Comparison of ENCODE assay signal across 7 cellular contexts in the genomic region with DNA sequence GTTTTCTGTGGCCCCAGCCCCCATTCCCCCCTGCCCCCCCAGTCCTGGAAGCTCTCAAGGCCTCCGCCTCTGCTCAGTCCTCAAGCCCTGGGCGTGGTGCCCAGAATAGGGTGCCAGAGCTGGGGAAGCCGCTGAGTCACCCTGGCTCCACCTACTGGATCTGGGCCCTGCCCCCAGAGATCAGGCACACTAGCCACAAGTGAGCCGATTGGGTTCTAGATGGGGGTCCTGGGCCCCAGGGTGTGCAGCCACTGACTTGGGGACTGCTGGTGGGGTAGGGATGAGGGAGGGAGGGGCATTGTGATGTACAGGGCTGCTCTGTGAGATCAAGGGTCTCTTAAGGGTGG. TPM values are rescaled to one million over a fixed set of nuclear protein-coding genes. Genes with fewer than 3 reads are reported as not detected.
DNase-seq lines count a peak whose midpoint lies in the region; ATAC-seq lines count a peak whose summit lies in the region.
"Had no signal": no experiment of that assay in that cellular context is flagged by ENCODE, and none has a peak within 500 bp of the region (broad histone marks: within the 10 kb centered on the region; RNA-seq: fewer than 3 reads in every experiment).

No MANE protein-coding gene starts in this region.

- H3K27me3 Mint-ChIP-seq in stimulated activated naive CD8-positive, alpha-beta T cell treated with anti-CD3 and anti-CD28 coated beads, Interleukin-15, amount 100 ng/mL, for 72 hours = no peaks in the 10 kb centered on the region
- H3K27me3 Mint-ChIP-seq: activated naive CD8-positive, alpha-beta T cell had no signal

- H3K27ac Mint-ChIP-seq in stimulated activated naive CD8-positive, alpha-beta T cell treated with anti-CD3 and anti-CD28 coated beads, Interleukin-15, amount 100 ng/mL, for 72 hours = peak overlapping the region; percentile 43 to 55

- peaks cover 77% of the 10 kb centered on the region for H3K4me1 Mint-ChIP-seq in stimulated activated naive CD8-positive, alpha-beta T cell treated with anti-CD3 and anti-CD28 coated beads, Interleukin-15, amount 100 ng/mL, for 72 hours

- H3K9me3 Mint-ChIP-seq in stimulated activated naive CD8-positive, alpha-beta T cell treated with anti-CD3 and anti-CD28 coated beads, Interleukin-15, amount 100 ng/mL, for 72 hours = no peaks in the 10 kb centered on the region

- intact Hi-C loops in left cardiac atrium (cut with DNase I) = no loop called here

- DNase-seq in LoVo (ENCODE audit: low spot score) (peak; percentile 80), left cardiac atrium (peak; percentile 98)
- peak; percentile 38 for DNase-seq in activated CD4-positive, alpha-beta T cell treated with anti-CD3 and anti-CD28 coated beads, Interleukin-2, amount 50 U/mL, for 1 hour
- DNase-seq in stimulated activated naive CD8-positive, alpha-beta T cell treated with anti-CD3 and anti-CD28 coated beads, Interleukin-15, amount 100 ng/mL, for 72 hours = peak in 1 of 2 donors; percentile 30

- ATAC-seq in left cardiac atrium = peak; percentile 91
- peak; percentile 57 for ATAC-seq in stimulated activated naive CD8-positive, alpha-beta T cell treated with anti-CD3 and anti-CD28 coated beads, Interleukin-15, amount 100 ng/mL, for 72 hours
- ATAC-seq in HG03521 (IDR thresholded peaks at IDR 0.05; ENCODE audit: unreplicated experiment) = no peak
- no peak for ATAC-seq in GM21526 (IDR thresholded peaks at IDR 0.05; ENCODE audit: low FRiP score, unreplicated experiment)

- no peak overlapping the region for H3K4me3 Mint-ChIP-seq in stimulated activated naive CD8-positive, alpha-beta T cell treated with anti-CD3 and anti-CD28 coated beads, Interleukin-15, amount 100 ng/mL, for 72 hours

RNA-seq across cellular contexts. Expression of a gene that starts 5.7 kb away (rescaled TPM):
- total RNA-seq in left cardiac atrium = 100 to 1,000 TPM; 229 to 275 TPM

RNA-seq across cellular contexts. Expression of a gene that starts 17.3 kb away (rescaled TPM):
- 10 to 100 TPM; 21.0 to 31.1 TPM for total RNA-seq in left cardiac atrium

RNA-seq across cellular contexts. Expression of a gene that starts 21.0 kb away (rescaled TPM):
- total RNA-seq in left cardiac atrium = 100 to 1,000 TPM; 176 to 217 TPM

RNA-seq across cellular contexts. Expression of a gene that starts 41.3 kb away (rescaled TPM):
- total RNA-seq in left cardiac atrium = 1 to 10 TPM; 2.3 to 2.6 TPM

RNA-seq across cellular contexts. Expression of a gene that starts 41.4 kb away (rescaled TPM):
- total RNA-seq in left cardiac atrium = 10 to 100 TPM; 26.8 to 34.4 TPM

Comparison
In these comparisons a context has a peak if more than half of its experiments do, and no peak if none do; other contexts are left out.
1. ATAC-seq: peak in left cardiac atrium (2 of 2) and stimulated activated naive CD8-positive, alpha-beta T cell treated with anti-CD3 and anti-CD28 coated beads, Interleukin-15, amount 100 ng/mL, for 72 hours (single experiment); none in HG03521 (single experiment) and GM21526 (single experiment).